In the genomic region with DNA sequence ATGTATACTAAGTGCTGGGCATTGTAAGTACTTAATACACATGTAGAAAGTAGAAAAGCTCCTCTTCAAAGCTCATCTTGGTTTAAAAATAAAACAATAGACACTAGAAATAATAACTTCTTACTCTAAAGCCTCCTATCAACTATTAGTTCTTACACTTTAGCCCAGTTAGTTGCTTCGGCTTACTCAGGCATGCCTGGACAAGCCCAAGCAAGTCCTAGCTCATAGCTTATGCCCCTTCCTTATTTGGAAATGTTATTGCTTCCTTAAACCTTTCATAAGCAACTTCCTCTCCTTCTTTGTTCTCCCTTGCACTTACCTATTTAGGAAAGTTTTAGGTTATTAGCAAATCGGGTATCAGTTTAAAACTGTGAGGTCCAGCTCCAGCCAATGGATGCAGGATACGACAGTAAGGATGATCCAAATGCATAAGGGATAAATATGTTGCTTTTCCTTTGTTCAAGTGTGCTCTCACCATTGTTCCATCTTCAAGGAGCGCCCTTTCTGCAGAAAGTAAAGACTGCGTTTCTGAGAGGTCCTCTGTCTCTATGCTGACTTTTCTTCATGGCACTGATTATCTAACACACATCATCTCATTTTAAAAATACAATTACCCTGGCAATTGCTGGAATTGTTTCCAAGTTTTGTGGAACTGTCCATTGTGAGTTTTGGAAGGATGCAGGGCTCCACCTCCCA, we compare ENCODE assay signal across 10 cellular contexts. TPM values are rescaled to one million over a fixed set of nuclear protein-coding genes. Genes with fewer than 3 reads are reported as not detected.
A peak's percentile ranks its signal among the peaks of the same experiment; 100 is the strongest.
DNase-seq lines count a peak whose midpoint lies in the region; ATAC-seq and TF ChIP-seq lines count a peak whose summit lies in the region.
"Had no signal": no experiment of that assay in that cellular context is flagged by ENCODE, and none has a peak within 500 bp of the region (broad histone marks: within the 10 kb centered on the region; RNA-seq: fewer than 3 reads in every experiment).

No MANE protein-coding gene starts in this region.

- WGBS in sigmoid colon, 2 donors: 87 to 89% methylated on average over 5 of the region's 5 CpGs

- no peaks in the 10 kb centered on the region for H3K36me3 ChIP-seq in sigmoid colon

- intact Hi-C loops in sigmoid colon (cut with DNase I): no loop called here

- H3K4me3 ChIP-seq in fibroblast of pulmonary artery (replicated peaks; ENCODE audit: low read depth, low read length): no peak overlapping the region
- H3K4me3 ChIP-seq in sigmoid colon: no peak overlapping the region

- no peak for DNase-seq in activated CD8-positive, alpha-beta memory T cell treated with anti-CD3 and anti-CD28 coated beads, Interleukin-2, amount 10 ng/mL, durations not matched to agents 7 days and 5 days
- DNase-seq in activated CD8-positive, alpha-beta memory T cell treated with anti-CD3 and anti-CD28 coated beads, Interleukin-2, amount 50 U/mL, for 48 hours: no peak
- no peak for DNase-seq in T-helper 2 cell treated with Interferon-gamma antibody and Interleukin-4, amounts not matched to agents 5 μg/mL and 100 μg/mL, for 36 hours (ENCODE audit: low spot score)
- DNase-seq in fibroblast of pulmonary artery (ENCODE audit: low read depth): peak; percentile 63
- peak in 1 of 2 donors; percentile 15 for DNase-seq in stimulated activated naive CD8-positive, alpha-beta T cell treated with anti-CD3 and anti-CD28 coated beads, Interleukin-15, amount 100 ng/mL, for 72 hours
- DNase-seq in NCI-H146 (lab: John Stamatoyannopoulos, UW): no peak
- no peak for DNase-seq in sigmoid colon
- DNase-seq: activated CD8-positive, alpha-beta memory T cell treated with anti-CD3 and anti-CD28 coated beads, Interleukin-2, amount 50 U/mL, for 4 hours; stimulated activated CD4-positive, alpha-beta T cell treated with anti-CD3 and anti-CD28 coated beads, Interleukin-15, amount 100 ng/mL, for 24 hours had no signal

- H3K9me3 ChIP-seq in sigmoid colon: no peaks in the 10 kb centered on the region

- H3K9me3 Mint-ChIP-seq in activated CD8-positive, alpha-beta memory T cell treated with anti-CD3 and anti-CD28 coated beads, Interleukin-2, amount 10 ng/mL, durations not matched to agents 7 days and 5 days (ENCODE audit: low read depth): peaks cover 13% of the 10 kb centered on the region
- no peaks in the 10 kb centered on the region for H3K9me3 Mint-ChIP-seq in T-helper 2 cell treated with Interferon-gamma antibody and Interleukin-4, amounts not matched to agents 5 μg/mL and 100 μg/mL, for 36 hours
- peaks cover 0 to 6% of the 10 kb centered on the region in 2 donors for H3K9me3 Mint-ChIP-seq in stimulated activated naive CD8-positive, alpha-beta T cell treated with anti-CD3 and anti-CD28 coated beads, Interleukin-15, amount 100 ng/mL, for 72 hours

- H3K4me1 ChIP-seq in sigmoid colon: peaks cover 0 to 61% (median 33%) of the 10 kb centered on the region in 4 donors

- TF ChIP-seq CTCF in fibroblast of pulmonary artery (IDR thresholded peaks at IDR 0.05; ENCODE audit: low read length, missing control alignments) (no peak), sigmoid colon (IDR thresholded peaks at IDR 0.05) (no peak)

- H3K4me1 Mint-ChIP-seq in activated CD8-positive, alpha-beta memory T cell treated with anti-CD3 and anti-CD28 coated beads, Interleukin-2, amount 10 ng/mL, durations not matched to agents 7 days and 5 days: peaks cover 44% of the 10 kb centered on the region
- H3K4me1 Mint-ChIP-seq in T-helper 2 cell treated with Interferon-gamma antibody and Interleukin-4, amounts not matched to agents 5 μg/mL and 100 μg/mL, for 36 hours (ENCODE audit: low read depth): peaks cover 43% of the 10 kb centered on the region
- H3K4me1 Mint-ChIP-seq in stimulated activated naive CD8-positive, alpha-beta T cell treated with anti-CD3 and anti-CD28 coated beads, Interleukin-15, amount 100 ng/mL, for 72 hours: peaks cover 73% of the 10 kb centered on the region

- no peak overlapping the region for H3K4me3 Mint-ChIP-seq in activated CD8-positive, alpha-beta memory T cell treated with anti-CD3 and anti-CD28 coated beads, Interleukin-2, amount 10 ng/mL, durations not matched to agents 7 days and 5 days
- no peak overlapping the region for H3K4me3 Mint-ChIP-seq in T-helper 2 cell treated with Interferon-gamma antibody and Interleukin-4, amounts not matched to agents 5 μg/mL and 100 μg/mL, for 36 hours
- H3K4me3 Mint-ChIP-seq in stimulated activated naive CD8-positive, alpha-beta T cell treated with anti-CD3 and anti-CD28 coated beads, Interleukin-15, amount 100 ng/mL, for 72 hours: no peak overlapping the region

- no peaks in the 10 kb centered on the region for H3K27me3 Mint-ChIP-seq in activated CD8-positive, alpha-beta memory T cell treated with anti-CD3 and anti-CD28 coated beads, Interleukin-2, amount 10 ng/mL, durations not matched to agents 7 days and 5 days
- no peaks in the 10 kb centered on the region for H3K27me3 Mint-ChIP-seq in T-helper 2 cell treated with Interferon-gamma antibody and Interleukin-4, amounts not matched to agents 5 μg/mL and 100 μg/mL, for 36 hours (ENCODE audit: low read depth)
- H3K27me3 Mint-ChIP-seq in stimulated activated naive CD8-positive, alpha-beta T cell treated with anti-CD3 and anti-CD28 coated beads, Interleukin-15, amount 100 ng/mL, for 72 hours: no peaks in the 10 kb centered on the region

- CTCF ChIA-PET in activated CD8-positive, alpha-beta memory T cell treated with anti-CD3 and anti-CD28 coated beads, Interleukin-2, amount 10 ng/mL, durations not matched to agents 7 days and 5 days (lab: Charles Lee): no interaction called here

- no peaks in the 10 kb centered on the region for H3K27me3 ChIP-seq in sigmoid colon

- no peak for ATAC-seq in activated CD8-positive, alpha-beta memory T cell treated with anti-CD3 and anti-CD28 coated beads, Interleukin-2, amount 10 ng/mL, durations not matched to agents 7 days and 5 days
- no peak for ATAC-seq in stimulated activated naive CD8-positive, alpha-beta T cell treated with anti-CD3 and anti-CD28 coated beads, Interleukin-15, amount 100 ng/mL, for 72 hours
- ATAC-seq in GM18861 (IDR thresholded peaks at IDR 0.05; ENCODE audit: unreplicated experiment): no peak

- peaks cover 64% of the 10 kb centered on the region for H3K36me3 Mint-ChIP-seq in activated CD8-positive, alpha-beta memory T cell treated with anti-CD3 and anti-CD28 coated beads, Interleukin-2, amount 10 ng/mL, durations not matched to agents 7 days and 5 days
- H3K36me3 Mint-ChIP-seq in T-helper 2 cell treated with Interferon-gamma antibody and Interleukin-4, amounts not matched to agents 5 μg/mL and 100 μg/mL, for 36 hours (ENCODE audit: low read depth): peaks cover 61% of the 10 kb centered on the region

- H3K27ac ChIP-seq in sigmoid colon: peak overlapping the region in 2 of 4 donors; percentile 7 to 44

- no peak for TF ChIP-seq POLR2A in sigmoid colon (IDR thresholded peaks at IDR 0.05)

- no peak for TF ChIP-seq EP300 in sigmoid colon (IDR thresholded peaks at IDR 0.05)

- peak overlapping the region; percentile 30 for H3K27ac Mint-ChIP-seq in activated CD8-positive, alpha-beta memory T cell treated with anti-CD3 and anti-CD28 coated beads, Interleukin-2, amount 10 ng/mL, durations not matched to agents 7 days and 5 days
- peak overlapping the region; percentile 9 for H3K27ac Mint-ChIP-seq in T-helper 2 cell treated with Interferon-gamma antibody and Interleukin-4, amounts not matched to agents 5 μg/mL and 100 μg/mL, for 36 hours
- H3K27ac Mint-ChIP-seq in stimulated activated naive CD8-positive, alpha-beta T cell treated with anti-CD3 and anti-CD28 coated beads, Interleukin-15, amount 100 ng/mL, for 72 hours: peak overlapping the region; percentile 70 to 89

RNA-seq across cellular contexts. Expression of a gene that starts 12.3 kb away (rescaled TPM):
- 10 to 100 TPM; 39.9 to 54.4 TPM for total RNA-seq in activated CD8-positive, alpha-beta memory T cell treated with anti-CD3 and anti-CD28 coated beads, Interleukin-2, amount 10 ng/mL, durations not matched to agents 7 days and 5 days
- total RNA-seq in sigmoid colon: 10 to 100 TPM; 69.5 to 95.6 (median 92.6) TPM
- polyA plus RNA-seq in sigmoid colon: 10 to 100 TPM; 10.8 to 45.4 (median 16.6) TPM

RNA-seq across cellular contexts. Expression of a gene that starts 28.7 kb away (rescaled TPM):
- 100 to 1,000 TPM; 377 to 456 TPM for total RNA-seq in activated CD8-positive, alpha-beta memory T cell treated with anti-CD3 and anti-CD28 coated beads, Interleukin-2, amount 10 ng/mL, durations not matched to agents 7 days and 5 days
- total RNA-seq in sigmoid colon: 1,000 to 10,000 TPM in 1 of 4 donors, 100 to 1,000 TPM in 3; 419 to 3,086 (median 644) TPM
- 1,000 to 10,000 TPM in 2 of 3 donors, 100 to 1,000 TPM in 1; 948 to 2,470 (median 1,191) TPM for polyA plus RNA-seq in sigmoid colon

Comparison
In these comparisons a context has a peak if more than half of its experiments do, and no peak if none do; other contexts are left out.
1. H3K27ac Mint-ChIP-seq: peak in every context shown above with its lines; median percentile 80 in stimulated activated naive CD8-positive, alpha-beta T cell treated with anti-CD3 and anti-CD28 coated beads, Interleukin-15, amount 100 ng/mL, for 72 hours; 30 in activated CD8-positive, alpha-beta memory T cell treated with anti-CD3 and anti-CD28 coated beads, Interleukin-2, amount 10 ng/mL, durations not matched to agents 7 days and 5 days; 9 in T-helper 2 cell treated with Interferon-gamma antibody and Interleukin-4, amounts not matched to agents 5 μg/mL and 100 μg/mL, for 36 hours.